15 cellular contexts compared by ENCODE assay signal in genomic region chr4:42460043-42460442, GRCh38.
DNase-seq lines count a peak whose midpoint lies in the region; ATAC-seq and TF ChIP-seq lines count a peak whose summit lies in the region.
"Had no signal": no experiment of that assay in that cellular context is flagged by ENCODE, and none has a peak within 500 bp of the region (broad histone marks: within the 10 kb centered on the region; RNA-seq: fewer than 3 reads in every experiment).

No MANE protein-coding gene starts in this region.

- H3K27me3 ChIP-seq in stomach: no peaks in the 10 kb centered on the region

- intact Hi-C loops in stomach (cut with DNase I; ENCODE audit: low total_unique reads): no loop called here

- ATAC-seq in GM21825 (IDR thresholded peaks at IDR 0.05; ENCODE audit: unreplicated experiment) (peak; percentile 98), HG03280 (IDR thresholded peaks at IDR 0.05; ENCODE audit: unreplicated experiment) (peak; percentile 98)

- TF ChIP-seq POLR2A in stomach (IDR thresholded peaks at IDR 0.05): no peak

- H3K27ac ChIP-seq in stomach: no peak overlapping the region
- H3K27ac ChIP-seq: 22Rv1, HL-60, thoracic aorta had no signal

- peaks cover 0 to 40% (median 24%) of the 10 kb centered on the region in 4 donors for H3K36me3 ChIP-seq in stomach
- H3K36me3 ChIP-seq: thoracic aorta had no signal

- no peak overlapping the region for H3K4me3 ChIP-seq in stomach
- H3K4me3 ChIP-seq: thoracic aorta had no signal

- TF ChIP-seq CTCF in stomach (IDR thresholded peaks at IDR 0.05): no peak

- no peak for TF ChIP-seq EP300 in stomach (IDR thresholded peaks at IDR 0.05)

- 24 to 50% (median 39%) methylated on average over 4 of the region's 4 CpGs for WGBS in stomach, 5 donors

- H3K9me3 ChIP-seq in stomach: peaks cover 0 to 4% (median 0%) of the 10 kb centered on the region in 4 donors
- H3K9me3 ChIP-seq: thoracic aorta had no signal

- peaks cover 0 to 3% (median 0%) of the 10 kb centered on the region in 4 donors for H3K4me1 ChIP-seq in stomach

- DNase-seq in SIG-M5 treated with dmso at 0.1 percent for 504 hours (lab: John Stamatoyannopoulos, UW; ENCODE audit: unreplicated experiment) (peak; percentile 3), SIG-M5 (lab: John Stamatoyannopoulos, UW) (no peak), stomach (peak; percentile 28), NCI-H226 (no peak), ureter (ENCODE audit: low spot score) (no peak), pons (ENCODE audit: low spot score) (no peak)
- DNase-seq: activated T-cell treated with anti-CD3 and anti-CD28 coated beads, Interleukin-2, amount 50 U/mL, for 48 hours; kidney glomerular epithelial cell; NCI-H1105 treated with DMSO at 0.1 percent for 48 hours; T1000 had no signal

Comparison
In these comparisons a context has a peak if more than half of its experiments do, and no peak if none do; other contexts are left out.
1. DNase-seq: peak in SIG-M5 treated with dmso at 0.1 percent for 504 hours (single experiment) and stomach (single experiment); none in SIG-M5 (single experiment), NCI-H226 (single experiment), ureter (single experiment) and pons (single experiment).